Comparison of ENCODE assay signal across 8 cellular contexts in genomic region chr19:15195987-15196682, GRCh38. TPM values are rescaled to one million over a fixed set of nuclear protein-coding genes. Genes with fewer than 3 reads are reported as not detected.
DNase-seq lines count a peak whose midpoint lies in the region; ATAC-seq and TF ChIP-seq lines count a peak whose summit lies in the region.

No MANE protein-coding gene starts in this region.

- H3K4me2 ChIP-seq in DND-41 (ENCODE audit: insufficient read depth, low read length) (peak overlapping the region; percentile 57), parathyroid adenoma (ENCODE audit: low read length) (peak overlapping the region; percentile 81)

- no peak overlapping the region for H3K27ac Mint-ChIP-seq in endothelial cell (ENCODE audit: unreplicated experiment)

- H3K27ac ChIP-seq in DND-41 (ENCODE audit: low read length) (peak overlapping the region; percentile 90), parathyroid adenoma (peak overlapping the region; percentile 27)

- H3K4me1 ChIP-seq in DND-41 (ENCODE audit: insufficient read depth, low read length) (peaks cover 42% of the 10 kb centered on the region), parathyroid adenoma (peaks cover 7% of the 10 kb centered on the region)

- no peaks in the 10 kb centered on the region for H3K9me3 ChIP-seq in DND-41 (ENCODE audit: insufficient read depth, low read length, severe bottlenecking)
- H3K9me3 ChIP-seq in parathyroid adenoma (ENCODE audit: control insufficient read depth, low read length) = no peaks in the 10 kb centered on the region

- H2AFZ ChIP-seq in DND-41 (ENCODE audit: low read depth, low read length) = no peak overlapping the region
- peak overlapping the region; percentile 55 for H2AFZ ChIP-seq in parathyroid adenoma

- H3K27me3 ChIP-seq in DND-41 (ENCODE audit: insufficient read depth, low read length, poor library complexity) (no peaks in the 10 kb centered on the region), parathyroid adenoma (ENCODE audit: control insufficient read depth, insufficient read depth, low read length) (no peaks in the 10 kb centered on the region)

- H3K9me3 Mint-ChIP-seq in endothelial cell (ENCODE audit: unreplicated experiment) = no peaks in the 10 kb centered on the region

- peaks cover 24% of the 10 kb centered on the region for H3K36me3 Mint-ChIP-seq in endothelial cell (ENCODE audit: low read depth, unreplicated experiment)

- H3K4me3 ChIP-seq in DND-41 (ENCODE audit: low read depth in 1 of 2, low read length in 2 of 2) = peak overlapping the region in 1 of 2 experiments; percentile 33; a peak in 1 of 4 replicates
- peak overlapping the region; percentile 52 for H3K4me3 ChIP-seq in parathyroid adenoma (ENCODE audit: low read depth, low read length)

- H3K4me1 Mint-ChIP-seq in endothelial cell (ENCODE audit: unreplicated experiment) = peaks cover 10% of the 10 kb centered on the region

- H3K9ac ChIP-seq in DND-41 (ENCODE audit: low read depth, low read length) (no peak overlapping the region), parathyroid adenoma (no peak overlapping the region)

- peak overlapping the region; percentile 62 for H3K4me3 Mint-ChIP-seq in endothelial cell (ENCODE audit: unreplicated experiment)

- H3K36me3 ChIP-seq in DND-41 (ENCODE audit: insufficient read depth, low read length) (peaks cover 63% of the 10 kb centered on the region), parathyroid adenoma (ENCODE audit: control insufficient read depth, insufficient read depth, low read length) (no peaks in the 10 kb centered on the region)

- H3K79me2 ChIP-seq in DND-41 (ENCODE audit: insufficient read depth, low read length) (peaks cover 74% of the 10 kb centered on the region), parathyroid adenoma (no peaks in the 10 kb centered on the region)

- peaks cover 55% of the 10 kb centered on the region for H4K20me1 ChIP-seq in DND-41 (ENCODE audit: insufficient read depth, low read length)

- peaks cover 17% of the 10 kb centered on the region for H3K27me3 Mint-ChIP-seq in endothelial cell (ENCODE audit: unreplicated experiment)

- ATAC-seq in DND-41 (ENCODE audit: insufficient read depth, low read depth) (no peak), GM19351 (IDR thresholded peaks at IDR 0.05; ENCODE audit: unreplicated experiment) (no peak)

- TF ChIP-seq CTCF in DND-41 (IDR thresholded peaks at IDR 0.05; ENCODE audit: borderline replicate concordance, extremely low read depth, low read length, poor library complexity, severe bottlenecking) (no peak), endothelial cell (IDR thresholded peaks at IDR 0.05; ENCODE audit: unreplicated experiment) (no peak), parathyroid adenoma (IDR thresholded peaks at IDR 0.05) (no peak)

- DNase-seq in DND-41 (no peak), NCI-H146 treated with DMSO at 0.1 percent for 48 hours (lab: John Stamatoyannopoulos, UW; ENCODE audit: unreplicated experiment) (peak; percentile 88), endothelial cell (ENCODE audit: low spot score) (no peak), GF-D8 (lab: John Stamatoyannopoulos, UW) (no peak), hypothalamus (lab: John Stamatoyannopoulos, UW) (no peak), HuH-7 (ENCODE audit: low spot score) (no peak)

RNA-seq across cellular contexts. Expression of gene NOTCH3, which starts 4.7 kb away (rescaled TPM):
- total RNA-seq in endothelial cell (ENCODE audit: unreplicated experiment) = 96.8 TPM

RNA-seq across cellular contexts. Expression of gene EPHX3, which starts 36.1 kb away (rescaled TPM):
- total RNA-seq in endothelial cell (ENCODE audit: unreplicated experiment) = 1.6 TPM
